32 cellular contexts compared by ENCODE assay signal in genomic region chr1:202818819-202819218, GRCh38. TPM values are rescaled to one million over a fixed set of nuclear protein-coding genes. Genes with fewer than 3 reads are reported as not detected.
"Had no signal": no experiment of that assay in that cellular context is flagged by ENCODE, and none has a peak within 500 bp of the region (broad histone marks: within the 10 kb centered on the region; RNA-seq: fewer than 3 reads in every experiment).

No MANE protein-coding gene starts in this region.

- H3K9me3 Mint-ChIP-seq: activated CD4-positive, alpha-beta memory T cell treated with anti-CD3 and anti-CD28 coated beads for 36 hours; activated CD4-positive, alpha-beta T cell treated with anti-CD3 and anti-CD28 coated beads, Interleukin-2, amount 10 ng/mL, durations not matched to agents 24 days and 14 days; activated naive CD4-positive, alpha-beta T cell treated with anti-CD3 and anti-CD28 coated beads for 36 hours; activated naive CD4-positive, alpha-beta T cell treated with anti-CD3 and anti-CD28 coated beads, Interleukin-2, amount 50 U/mL, for 24 hours; activated naive CD8-positive, alpha-beta T cell treated with anti-CD3 and anti-CD28 coated beads for 36 hours; activated naive CD8-positive, alpha-beta T cell treated with anti-CD3 and anti-CD28 coated beads, Interleukin-2, amount 50 U/mL, for 24 hours; activated T-helper 1 cell treated with anti-CD3 and anti-CD28 coated beads, Interleukin-12 subunit alpha, Interleukin-12 subunit beta, Interleukin-2, Interleukin-4 antibody, amounts not matched to agents 30 ng/mL and 10 ng/mL and 1 ng/mL, durations not matched to agents 14 hours and 24 hours and 36 hours; activated T-helper 2 cell treated with anti-CD3 and anti-CD28 coated beads, Interferon-gamma antibody, Interleukin-2, Interleukin-4, amounts not matched to agents 10 μg/mL and 5 μg/mL and 100 μg/mL, durations not matched to agents 14 hours and 24 hours and 36 hours; effector memory CD8-positive, alpha-beta T cell had no signal

- H3K27me3 Mint-ChIP-seq: activated CD4-positive, alpha-beta T cell treated with anti-CD3 and anti-CD28 coated beads for 36 hours; activated naive CD4-positive, alpha-beta T cell treated with anti-CD3 and anti-CD28 coated beads, Interleukin-2, amount 50 U/mL, for 24 hours; activated naive CD8-positive, alpha-beta T cell treated with anti-CD3 and anti-CD28 coated beads for 36 hours had no signal

- H3K4me1 ChIP-seq: adrenal gland, body of pancreas, esophagus muscularis mucosa, gastrocnemius medialis, heart left ventricle had no signal

- H3K36me3 ChIP-seq: adrenal gland, esophagus muscularis mucosa, gastrocnemius medialis, heart left ventricle had no signal

- H3K27ac ChIP-seq: adrenal gland, body of pancreas, esophagus muscularis mucosa, foreskin keratinocyte, gastrocnemius medialis, heart left ventricle had no signal

- ATAC-seq: activated CD4-positive, alpha-beta T cell treated with anti-CD3 and anti-CD28 coated beads for 36 hours; activated CD8-positive, alpha-beta memory T cell treated with anti-CD3 and anti-CD28 coated beads, Interleukin-2, amount 10 ng/mL, durations not matched to agents 7 days and 5 days; activated CD8-positive, alpha-beta T cell treated with anti-CD3 and anti-CD28 coated beads, Interleukin-2, amount 10 ng/mL, durations not matched to agents 7 days and 5 days; activated naive CD8-positive, alpha-beta T cell treated with anti-CD3 and anti-CD28 coated beads, Interleukin-2, amount 50 U/mL, for 24 hours; body of pancreas; effector memory CD8-positive, alpha-beta T cell; foreskin keratinocyte; gastrocnemius medialis; heart left ventricle had no signal

- H3K36me3 Mint-ChIP-seq: activated CD4-positive, alpha-beta memory T cell treated with anti-CD3 and anti-CD28 coated beads for 36 hours; activated CD8-positive, alpha-beta memory T cell treated with anti-CD3 and anti-CD28 coated beads, Interleukin-2, amount 10 ng/mL, durations not matched to agents 7 days and 5 days; activated naive CD4-positive, alpha-beta T cell treated with anti-CD3 and anti-CD28 coated beads, Interleukin-2, amount 50 U/mL, for 24 hours; activated naive CD8-positive, alpha-beta T cell treated with anti-CD3 and anti-CD28 coated beads for 36 hours had no signal

- DNase-seq: activated CD4-positive, alpha-beta memory T cell treated with anti-CD3 and anti-CD28 coated beads for 36 hours; activated CD4-positive, alpha-beta T cell treated with anti-CD3 and anti-CD28 coated beads for 36 hours; activated CD4-positive, alpha-beta T cell treated with anti-CD3 and anti-CD28 coated beads, Interleukin-2, amount 10 ng/mL, durations not matched to agents 24 days and 14 days; activated CD4-positive, CD25-positive, alpha-beta regulatory T cell; activated CD4-positive, CD25-positive, alpha-beta regulatory T cell treated with anti-CD3 and anti-CD28 coated beads, Interleukin-2, amount 50 U/mL, for 72 hours; activated CD8-positive, alpha-beta memory T cell treated with anti-CD3 and anti-CD28 coated beads, Interleukin-2, amount 10 ng/mL, durations not matched to agents 7 days and 5 days; activated CD8-positive, alpha-beta memory T cell treated with anti-CD3 and anti-CD28 coated beads, Interleukin-2, amount 50 U/mL, for 4 hours; activated CD8-positive, alpha-beta T cell treated with anti-CD3 and anti-CD28 coated beads, Interleukin-2, amount 10 ng/mL, durations not matched to agents 7 days and 5 days; activated naive CD4-positive, alpha-beta T cell treated with anti-CD3 and anti-CD28 coated beads for 36 hours; activated naive CD8-positive, alpha-beta T cell treated with anti-CD3 and anti-CD28 coated beads for 36 hours; activated naive CD8-positive, alpha-beta T cell treated with anti-CD3 and anti-CD28 coated beads, Interleukin-2, amount 50 U/mL, for 24 hours; activated T-cell treated with anti-CD3 and anti-CD28 coated beads, Interleukin-2, amount 50 U/mL, for 1 hour; activated T-cell treated with anti-CD3 and anti-CD28 coated beads, Interleukin-2, amount 50 U/mL, for 48 hours; adrenal gland; amygdala; aorta; body of pancreas; caudate nucleus; cortex of kidney; dermis blood vessel endothelial cell; effector CD4-positive, alpha-beta T cell; effector memory CD8-positive, alpha-beta T cell; erythroblast; foreskin keratinocyte; gastrocnemius medialis; glutamatergic neuron; heart left ventricle; T-helper 2 cell had no signal

- H3K4me1 Mint-ChIP-seq: activated CD4-positive, alpha-beta T cell treated with anti-CD3 and anti-CD28 coated beads for 36 hours; activated naive CD4-positive, alpha-beta T cell treated with anti-CD3 and anti-CD28 coated beads, Interleukin-2, amount 50 U/mL, for 24 hours; activated naive CD8-positive, alpha-beta T cell treated with anti-CD3 and anti-CD28 coated beads for 36 hours; activated naive CD8-positive, alpha-beta T cell treated with anti-CD3 and anti-CD28 coated beads, Interleukin-2, amount 50 U/mL, for 24 hours had no signal

- H3K4me3 ChIP-seq: adrenal gland, body of pancreas, esophagus muscularis mucosa, gastrocnemius medialis, heart left ventricle had no signal

- H3K27ac Mint-ChIP-seq: activated CD4-positive, alpha-beta memory T cell treated with anti-CD3 and anti-CD28 coated beads for 36 hours; activated CD4-positive, alpha-beta T cell treated with anti-CD3 and anti-CD28 coated beads for 36 hours; activated CD4-positive, alpha-beta T cell treated with anti-CD3 and anti-CD28 coated beads, Interleukin-2, amount 10 ng/mL, durations not matched to agents 24 days and 14 days; activated CD8-positive, alpha-beta memory T cell treated with anti-CD3 and anti-CD28 coated beads, Interleukin-2, amount 10 ng/mL, durations not matched to agents 7 days and 5 days; activated CD8-positive, alpha-beta T cell treated with anti-CD3 and anti-CD28 coated beads, Interleukin-2, amount 10 ng/mL, durations not matched to agents 7 days and 5 days; activated naive CD4-positive, alpha-beta T cell treated with anti-CD3 and anti-CD28 coated beads for 36 hours; activated naive CD4-positive, alpha-beta T cell treated with anti-CD3 and anti-CD28 coated beads, Interleukin-2, amount 50 U/mL, for 24 hours; activated naive CD8-positive, alpha-beta T cell treated with anti-CD3 and anti-CD28 coated beads for 36 hours; activated naive CD8-positive, alpha-beta T cell treated with anti-CD3 and anti-CD28 coated beads, Interleukin-2, amount 50 U/mL, for 24 hours; activated T-helper 1 cell treated with anti-CD3 and anti-CD28 coated beads, Interleukin-12 subunit alpha, Interleukin-12 subunit beta, Interleukin-2, Interleukin-4 antibody, amounts not matched to agents 30 ng/mL and 10 ng/mL and 1 ng/mL, durations not matched to agents 14 hours and 24 hours and 36 hours; activated T-helper 2 cell treated with anti-CD3 and anti-CD28 coated beads, Interferon-gamma antibody, Interleukin-2, Interleukin-4, amounts not matched to agents 10 μg/mL and 5 μg/mL and 100 μg/mL, durations not matched to agents 14 hours and 24 hours and 36 hours; effector memory CD8-positive, alpha-beta T cell had no signal

- H3K9me3 ChIP-seq: adrenal gland, body of pancreas, esophagus muscularis mucosa, gastrocnemius medialis, heart left ventricle had no signal

- H3K4me3 Mint-ChIP-seq: activated CD4-positive, alpha-beta memory T cell treated with anti-CD3 and anti-CD28 coated beads for 36 hours; activated CD4-positive, alpha-beta T cell treated with anti-CD3 and anti-CD28 coated beads for 36 hours; activated CD4-positive, alpha-beta T cell treated with anti-CD3 and anti-CD28 coated beads, Interleukin-2, amount 10 ng/mL, durations not matched to agents 24 days and 14 days; activated CD8-positive, alpha-beta memory T cell treated with anti-CD3 and anti-CD28 coated beads, Interleukin-2, amount 10 ng/mL, durations not matched to agents 7 days and 5 days; activated CD8-positive, alpha-beta T cell treated with anti-CD3 and anti-CD28 coated beads, Interleukin-2, amount 10 ng/mL, durations not matched to agents 7 days and 5 days; activated naive CD4-positive, alpha-beta T cell treated with anti-CD3 and anti-CD28 coated beads for 36 hours; activated naive CD4-positive, alpha-beta T cell treated with anti-CD3 and anti-CD28 coated beads, Interleukin-2, amount 50 U/mL, for 24 hours; activated naive CD8-positive, alpha-beta T cell treated with anti-CD3 and anti-CD28 coated beads for 36 hours; activated naive CD8-positive, alpha-beta T cell treated with anti-CD3 and anti-CD28 coated beads, Interleukin-2, amount 50 U/mL, for 24 hours; activated T-helper 1 cell treated with anti-CD3 and anti-CD28 coated beads, Interleukin-12 subunit alpha, Interleukin-12 subunit beta, Interleukin-2, Interleukin-4 antibody, amounts not matched to agents 30 ng/mL and 10 ng/mL and 1 ng/mL, durations not matched to agents 14 hours and 24 hours and 36 hours; effector memory CD8-positive, alpha-beta T cell had no signal

RNA-seq across cellular contexts. Expression of gene PCAT6, which starts 8.1 kb away (rescaled TPM):
- total RNA-seq: body of pancreas, esophagus muscularis mucosa had no signal
